1 cellular context compared by ENCODE assay signal in the genomic region with DNA sequence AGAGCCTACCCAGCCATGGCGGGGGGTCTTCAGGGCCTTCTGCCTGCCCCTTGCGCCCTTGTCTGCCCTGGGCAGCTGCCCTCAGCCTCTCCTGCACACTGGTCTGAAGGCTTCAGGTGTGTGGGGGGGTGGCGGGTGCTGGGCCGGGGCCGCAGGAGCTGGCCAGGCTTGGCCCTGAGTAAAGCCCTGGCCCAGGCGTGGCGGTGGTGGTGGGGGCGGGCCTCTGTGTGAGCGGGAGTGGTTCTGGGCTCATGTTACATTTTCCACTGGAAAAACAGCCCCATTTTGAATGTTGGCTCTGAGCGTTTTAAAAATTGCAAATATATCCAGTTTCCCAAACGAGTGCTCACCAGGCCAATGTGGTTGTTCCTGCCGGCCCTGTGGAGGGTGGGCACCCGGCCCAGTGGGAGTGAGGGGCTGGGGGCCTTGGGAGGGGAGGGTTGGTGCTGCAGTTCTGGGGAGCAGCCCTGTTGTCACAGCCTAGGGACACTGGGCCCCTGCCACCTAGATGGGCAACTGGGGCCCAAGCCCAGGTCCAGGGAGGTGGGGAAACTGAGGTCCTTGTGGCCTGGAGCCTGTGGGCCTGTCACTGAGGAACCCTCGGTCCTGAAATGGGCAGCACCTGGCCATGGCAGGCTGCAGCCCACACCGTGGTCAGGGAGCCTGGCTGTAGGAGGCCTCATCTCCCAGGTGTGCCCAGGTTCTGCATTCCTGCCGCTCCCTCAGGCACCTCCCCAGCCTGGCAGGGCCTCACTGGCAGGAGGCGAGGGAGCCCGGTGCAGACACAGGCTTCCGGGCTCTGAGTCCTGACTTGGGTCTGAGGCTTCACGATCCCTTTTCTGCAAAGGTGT.
TF ChIP-seq lines count a peak whose summit lies in the region.

No MANE protein-coding gene starts in this region.

TF ChIP-seq in H1, 55 proteins besides CTCF, POLR2A, EP300 and RAD21:
- TF ChIP-seq JUN (IDR thresholded peaks at IDR 0.05; ENCODE audit: low read depth, low read length) (no peak), RBBP5 (IDR thresholded peaks at IDR 0.05; ENCODE audit: borderline replicate concordance, low read depth, low read length) (no peak), CREB1 (IDR thresholded peaks at IDR 0.05) (no peak), SUZ12 (IDR thresholded peaks at IDR 0.05; ENCODE audit: low read length) (no peak), EZH2 (IDR thresholded peaks at IDR 0.05; ENCODE audit: low read depth, low read length, severe bottlenecking) (no peak), NRF1 (IDR thresholded peaks at IDR 0.05; ENCODE audit: low read depth, low read length) (no peak), BCL11A (IDR thresholded peaks at IDR 0.05; ENCODE audit: low read depth in 2 of 2, low read length in 2 of 2) (no peak), YY1 (IDR thresholded peaks at IDR 0.05; ENCODE audit: low read depth, low read length) (no peak), TBP (IDR thresholded peaks at IDR 0.05; ENCODE audit: low read depth, low read length) (no peak)
- TF ChIP-seq, protein P1, sequence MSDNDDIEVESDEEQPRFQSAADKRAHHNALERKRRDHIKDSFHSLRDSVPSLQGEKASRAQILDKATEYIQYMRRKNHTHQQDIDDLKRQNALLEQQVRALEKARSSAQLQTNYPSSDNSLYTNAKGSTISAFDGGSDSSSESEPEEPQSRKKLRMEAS (IDR thresholded peaks at IDR 0.05), result no peak
- TF ChIP-seq, protein P2, sequence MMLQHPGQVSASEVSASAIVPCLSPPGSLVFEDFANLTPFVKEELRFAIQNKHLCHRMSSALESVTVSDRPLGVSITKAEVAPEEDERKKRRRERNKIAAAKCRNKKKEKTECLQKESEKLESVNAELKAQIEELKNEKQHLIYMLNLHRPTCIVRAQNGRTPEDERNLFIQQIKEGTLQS (IDR thresholded peaks at IDR 0.05; ENCODE audit: insufficient read depth, low read depth, low read length), result no peak
TF ChIP-seq in H1: peak in this region for 0.
